In the genomic region with DNA sequence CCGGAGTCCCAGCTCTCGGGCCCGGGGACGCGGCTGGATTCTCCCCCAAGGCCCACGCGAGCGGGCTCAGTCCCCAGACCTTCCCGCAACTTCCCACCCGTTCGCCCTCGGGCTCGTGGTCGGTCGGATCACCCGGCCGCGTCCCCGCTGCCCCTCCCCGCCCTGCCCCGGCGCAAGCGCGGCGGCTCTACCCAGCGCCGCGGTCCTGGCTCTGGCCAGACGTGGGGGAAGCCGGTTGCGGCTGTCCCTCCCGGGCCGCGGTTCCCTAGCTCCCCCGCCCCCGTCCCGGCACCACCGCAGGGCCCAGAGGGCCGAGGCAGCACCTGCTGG, we compare ENCODE assay signal across 1 cellular context.
TF ChIP-seq lines count a peak whose summit lies in the region.

No MANE protein-coding gene starts in this region.

TF ChIP-seq in HepG2, 621 proteins besides CTCF, POLR2A, EP300 and RAD21 (continued from another document and continues in another):
- TF ChIP-seq KDM4B (CRISPR knock-in tag; IDR thresholded peaks at IDR 0.05), result no peak
- TF ChIP-seq, protein P1, sequence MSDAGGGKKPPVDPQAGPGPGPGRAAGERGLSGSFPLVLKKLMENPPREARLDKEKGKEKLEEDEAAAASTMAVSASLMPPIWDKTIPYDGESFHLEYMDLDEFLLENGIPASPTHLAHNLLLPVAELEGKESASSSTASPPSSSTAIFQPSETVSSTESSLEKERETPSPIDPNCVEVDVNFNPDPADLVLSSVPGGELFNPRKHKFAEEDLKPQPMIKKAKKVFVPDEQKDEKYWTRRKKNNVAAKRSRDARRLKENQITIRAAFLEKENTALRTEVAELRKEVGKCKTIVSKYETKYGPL (CRISPR knock-in tag; IDR thresholded peaks at IDR 0.05), result no peak
- TF ChIP-seq ZNF160 (CRISPR knock-in tag; IDR thresholded peaks at IDR 0.05), result 0 out of 2 replicates have a peak, but pooled peaks have one; percentile 7
- TF ChIP-seq, protein P2, sequence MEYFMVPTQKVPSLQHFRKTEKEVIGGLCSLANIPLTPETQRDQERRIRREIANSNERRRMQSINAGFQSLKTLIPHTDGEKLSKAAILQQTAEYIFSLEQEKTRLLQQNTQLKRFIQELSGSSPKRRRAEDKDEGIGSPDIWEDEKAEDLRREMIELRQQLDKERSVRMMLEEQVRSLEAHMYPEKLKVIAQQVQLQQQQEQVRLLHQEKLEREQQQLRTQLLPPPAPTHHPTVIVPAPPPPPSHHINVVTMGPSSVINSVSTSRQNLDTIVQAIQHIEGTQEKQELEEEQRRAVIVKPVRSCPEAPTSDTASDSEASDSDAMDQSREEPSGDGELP (IDR thresholded peaks at IDR 0.05; ENCODE audit: borderline replicate concordance, low read depth), result no peak
- peak; percentile 47; the same call in 1 of the 2 replicates for TF ChIP-seq ZNF225 (CRISPR knock-in tag; IDR thresholded peaks at IDR 0.05)
- TF ChIP-seq, protein P3, sequence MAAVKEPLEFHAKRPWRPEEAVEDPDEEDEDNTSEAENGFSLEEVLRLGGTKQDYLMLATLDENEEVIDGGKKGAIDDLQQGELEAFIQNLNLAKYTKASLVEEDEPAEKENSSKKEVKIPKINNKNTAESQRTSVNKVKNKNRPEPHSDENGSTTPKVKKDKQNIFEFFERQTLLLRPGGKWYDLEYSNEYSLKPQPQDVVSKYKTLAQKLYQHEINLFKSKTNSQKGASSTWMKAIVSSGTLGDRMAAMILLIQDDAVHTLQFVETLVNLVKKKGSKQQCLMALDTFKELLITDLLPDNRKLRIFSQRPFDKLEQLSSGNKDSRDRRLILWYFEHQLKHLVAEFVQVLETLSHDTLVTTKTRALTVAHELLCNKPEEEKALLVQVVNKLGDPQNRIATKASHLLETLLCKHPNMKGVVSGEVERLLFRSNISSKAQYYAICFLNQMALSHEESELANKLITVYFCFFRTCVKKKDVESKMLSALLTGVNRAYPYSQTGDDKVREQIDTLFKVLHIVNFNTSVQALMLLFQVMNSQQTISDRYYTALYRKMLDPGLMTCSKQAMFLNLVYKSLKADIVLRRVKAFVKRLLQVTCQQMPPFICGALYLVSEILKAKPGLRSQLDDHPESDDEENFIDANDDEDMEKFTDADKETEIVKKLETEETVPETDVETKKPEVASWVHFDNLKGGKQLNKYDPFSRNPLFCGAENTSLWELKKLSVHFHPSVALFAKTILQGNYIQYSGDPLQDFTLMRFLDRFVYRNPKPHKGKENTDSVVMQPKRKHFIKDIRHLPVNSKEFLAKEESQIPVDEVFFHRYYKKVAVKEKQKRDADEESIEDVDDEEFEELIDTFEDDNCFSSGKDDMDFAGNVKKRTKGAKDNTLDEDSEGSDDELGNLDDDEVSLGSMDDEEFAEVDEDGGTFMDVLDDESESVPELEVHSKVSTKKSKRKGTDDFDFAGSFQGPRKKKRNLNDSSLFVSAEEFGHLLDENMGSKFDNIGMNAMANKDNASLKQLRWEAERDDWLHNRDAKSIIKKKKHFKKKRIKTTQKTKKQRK (IDR thresholded peaks at IDR 0.05; ENCODE audit: low read length), result no peak
- no peak for TF ChIP-seq EZH2 (conservative IDR thresholded peaks at IDR 0.05; ENCODE audit: low read depth, low read length)
- peak; percentile 19; the same call in 1 of the 2 replicates for TF ChIP-seq ZNF589 (CRISPR knock-in tag; conservative IDR thresholded peaks at IDR 0.05)
- TF ChIP-seq PCBP2 (optimal IDR thresholded peaks at IDR 0.05; ENCODE audit: low read depth, low read length, poor library complexity, severe bottlenecking), result no peak
- TF ChIP-seq, protein P4, sequence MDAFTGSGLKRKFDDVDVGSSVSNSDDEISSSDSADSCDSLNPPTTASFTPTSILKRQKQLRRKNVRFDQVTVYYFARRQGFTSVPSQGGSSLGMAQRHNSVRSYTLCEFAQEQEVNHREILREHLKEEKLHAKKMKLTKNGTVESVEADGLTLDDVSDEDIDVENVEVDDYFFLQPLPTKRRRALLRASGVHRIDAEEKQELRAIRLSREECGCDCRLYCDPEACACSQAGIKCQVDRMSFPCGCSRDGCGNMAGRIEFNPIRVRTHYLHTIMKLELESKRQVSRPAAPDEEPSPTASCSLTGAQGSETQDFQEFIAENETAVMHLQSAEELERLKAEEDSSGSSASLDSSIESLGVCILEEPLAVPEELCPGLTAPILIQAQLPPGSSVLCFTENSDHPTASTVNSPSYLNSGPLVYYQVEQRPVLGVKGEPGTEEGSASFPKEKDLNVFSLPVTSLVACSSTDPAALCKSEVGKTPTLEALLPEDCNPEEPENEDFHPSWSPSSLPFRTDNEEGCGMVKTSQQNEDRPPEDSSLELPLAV (CRISPR knock-in tag; conservative IDR thresholded peaks at IDR 0.05; ENCODE audit: low read depth), result no peak
- no peak for TF ChIP-seq ZNF101 (CRISPR knock-in tag; IDR thresholded peaks at IDR 0.05; ENCODE audit: borderline replicate concordance, low read depth)
- TF ChIP-seq, protein P5, sequence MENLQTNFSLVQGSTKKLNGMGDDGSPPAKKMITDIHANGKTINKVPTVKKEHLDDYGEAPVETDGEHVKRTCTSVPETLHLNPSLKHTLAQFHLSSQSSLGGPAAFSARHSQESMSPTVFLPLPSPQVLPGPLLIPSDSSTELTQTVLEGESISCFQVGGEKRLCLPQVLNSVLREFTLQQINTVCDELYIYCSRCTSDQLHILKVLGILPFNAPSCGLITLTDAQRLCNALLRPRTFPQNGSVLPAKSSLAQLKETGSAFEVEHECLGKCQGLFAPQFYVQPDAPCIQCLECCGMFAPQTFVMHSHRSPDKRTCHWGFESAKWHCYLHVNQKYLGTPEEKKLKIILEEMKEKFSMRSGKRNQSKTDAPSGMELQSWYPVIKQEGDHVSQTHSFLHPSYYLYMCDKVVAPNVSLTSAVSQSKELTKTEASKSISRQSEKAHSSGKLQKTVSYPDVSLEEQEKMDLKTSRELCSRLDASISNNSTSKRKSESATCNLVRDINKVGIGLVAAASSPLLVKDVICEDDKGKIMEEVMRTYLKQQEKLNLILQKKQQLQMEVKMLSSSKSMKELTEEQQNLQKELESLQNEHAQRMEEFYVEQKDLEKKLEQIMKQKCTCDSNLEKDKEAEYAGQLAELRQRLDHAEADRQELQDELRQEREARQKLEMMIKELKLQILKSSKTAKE (CRISPR knock-in tag; IDR thresholded peaks at IDR 0.05; ENCODE audit: borderline replicate concordance), result no peak
- TF ChIP-seq SIX4 (CRISPR knock-in tag; IDR thresholded peaks at IDR 0.05), result no peak
- TF ChIP-seq, protein P6, sequence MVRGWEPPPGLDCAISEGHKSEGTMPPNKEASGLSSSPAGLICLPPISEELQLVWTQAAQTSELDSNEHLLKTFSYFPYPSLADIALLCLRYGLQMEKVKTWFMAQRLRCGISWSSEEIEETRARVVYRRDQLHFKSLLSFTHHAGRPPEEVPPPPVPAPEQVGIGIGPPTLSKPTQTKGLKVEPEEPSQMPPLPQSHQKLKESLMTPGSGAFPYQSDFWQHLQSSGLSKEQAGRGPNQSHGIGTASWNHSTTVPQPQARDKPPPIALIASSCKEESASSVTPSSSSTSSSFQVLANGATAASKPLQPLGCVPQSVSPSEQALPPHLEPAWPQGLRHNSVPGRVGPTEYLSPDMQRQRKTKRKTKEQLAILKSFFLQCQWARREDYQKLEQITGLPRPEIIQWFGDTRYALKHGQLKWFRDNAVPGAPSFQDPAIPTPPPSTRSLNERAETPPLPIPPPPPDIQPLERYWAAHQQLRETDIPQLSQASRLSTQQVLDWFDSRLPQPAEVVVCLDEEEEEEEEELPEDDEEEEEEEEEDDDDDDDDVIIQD (CRISPR knock-in tag; IDR thresholded peaks at IDR 0.05; ENCODE audit: low read depth), result no peak
- no peak for TF ChIP-seq GATAD1 (CRISPR knock-in tag; IDR thresholded peaks at IDR 0.05)
- TF ChIP-seq, protein P7, sequence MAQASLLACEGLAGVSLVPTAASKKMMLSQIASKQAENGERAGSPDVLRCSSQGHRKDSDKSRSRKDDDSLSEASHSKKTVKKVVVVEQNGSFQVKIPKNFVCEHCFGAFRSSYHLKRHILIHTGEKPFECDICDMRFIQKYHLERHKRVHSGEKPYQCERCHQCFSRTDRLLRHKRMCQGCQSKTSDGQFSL (CRISPR knock-in tag; IDR thresholded peaks at IDR 0.05), result no peak
- no peak for TF ChIP-seq ZNF44 (CRISPR knock-in tag; IDR thresholded peaks at IDR 0.05)
- TF ChIP-seq, protein P8, sequence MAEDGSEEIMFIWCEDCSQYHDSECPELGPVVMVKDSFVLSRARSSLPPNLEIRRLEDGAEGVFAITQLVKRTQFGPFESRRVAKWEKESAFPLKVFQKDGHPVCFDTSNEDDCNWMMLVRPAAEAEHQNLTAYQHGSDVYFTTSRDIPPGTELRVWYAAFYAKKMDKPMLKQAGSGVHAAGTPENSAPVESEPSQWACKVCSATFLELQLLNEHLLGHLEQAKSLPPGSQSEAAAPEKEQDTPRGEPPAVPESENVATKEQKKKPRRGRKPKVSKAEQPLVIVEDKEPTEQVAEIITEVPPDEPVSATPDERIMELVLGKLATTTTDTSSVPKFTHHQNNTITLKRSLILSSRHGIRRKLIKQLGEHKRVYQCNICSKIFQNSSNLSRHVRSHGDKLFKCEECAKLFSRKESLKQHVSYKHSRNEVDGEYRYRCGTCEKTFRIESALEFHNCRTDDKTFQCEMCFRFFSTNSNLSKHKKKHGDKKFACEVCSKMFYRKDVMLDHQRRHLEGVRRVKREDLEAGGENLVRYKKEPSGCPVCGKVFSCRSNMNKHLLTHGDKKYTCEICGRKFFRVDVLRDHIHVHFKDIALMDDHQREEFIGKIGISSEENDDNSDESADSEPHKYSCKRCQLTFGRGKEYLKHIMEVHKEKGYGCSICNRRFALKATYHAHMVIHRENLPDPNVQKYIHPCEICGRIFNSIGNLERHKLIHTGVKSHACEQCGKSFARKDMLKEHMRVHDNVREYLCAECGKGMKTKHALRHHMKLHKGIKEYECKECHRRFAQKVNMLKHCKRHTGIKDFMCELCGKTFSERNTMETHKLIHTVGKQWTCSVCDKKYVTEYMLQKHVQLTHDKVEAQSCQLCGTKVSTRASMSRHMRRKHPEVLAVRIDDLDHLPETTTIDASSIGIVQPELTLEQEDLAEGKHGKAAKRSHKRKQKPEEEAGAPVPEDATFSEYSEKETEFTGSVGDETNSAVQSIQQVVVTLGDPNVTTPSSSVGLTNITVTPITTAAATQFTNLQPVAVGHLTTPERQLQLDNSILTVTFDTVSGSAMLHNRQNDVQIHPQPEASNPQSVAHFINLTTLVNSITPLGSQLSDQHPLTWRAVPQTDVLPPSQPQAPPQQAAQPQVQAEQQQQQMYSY (CRISPR knock-in tag; IDR thresholded peaks at IDR 0.05), result no peak
- TF ChIP-seq REXO4 (CRISPR knock-in tag; IDR thresholded peaks at IDR 0.05; ENCODE audit: borderline replicate concordance), result no peak
- TF ChIP-seq, protein P9, sequence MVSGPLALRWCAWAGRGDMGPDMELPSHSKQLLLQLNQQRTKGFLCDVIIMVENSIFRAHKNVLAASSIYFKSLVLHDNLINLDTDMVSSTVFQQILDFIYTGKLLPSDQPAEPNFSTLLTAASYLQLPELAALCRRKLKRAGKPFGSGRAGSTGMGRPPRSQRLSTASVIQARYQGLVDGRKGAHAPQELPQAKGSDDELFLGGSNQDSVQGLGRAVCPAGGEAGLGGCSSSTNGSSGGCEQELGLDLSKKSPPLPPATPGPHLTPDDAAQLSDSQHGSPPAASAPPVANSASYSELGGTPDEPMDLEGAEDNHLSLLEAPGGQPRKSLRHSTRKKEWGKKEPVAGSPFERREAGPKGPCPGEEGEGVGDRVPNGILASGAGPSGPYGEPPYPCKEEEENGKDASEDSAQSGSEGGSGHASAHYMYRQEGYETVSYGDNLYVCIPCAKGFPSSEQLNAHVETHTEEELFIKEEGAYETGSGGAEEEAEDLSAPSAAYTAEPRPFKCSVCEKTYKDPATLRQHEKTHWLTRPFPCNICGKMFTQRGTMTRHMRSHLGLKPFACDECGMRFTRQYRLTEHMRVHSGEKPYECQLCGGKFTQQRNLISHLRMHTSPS (CRISPR knock-in tag; IDR thresholded peaks at IDR 0.05; ENCODE audit: low read depth), result no peak
- TF ChIP-seq ZNF24 (IDR thresholded peaks at IDR 0.05), result no peak
- TF ChIP-seq, protein P10, sequence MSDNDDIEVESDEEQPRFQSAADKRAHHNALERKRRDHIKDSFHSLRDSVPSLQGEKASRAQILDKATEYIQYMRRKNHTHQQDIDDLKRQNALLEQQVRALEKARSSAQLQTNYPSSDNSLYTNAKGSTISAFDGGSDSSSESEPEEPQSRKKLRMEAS (IDR thresholded peaks at IDR 0.05), result no peak
- no peak for TF ChIP-seq TARDBP (CRISPR knock-in tag; IDR thresholded peaks at IDR 0.05)
- TF ChIP-seq MXI1 (IDR thresholded peaks at IDR 0.05; ENCODE audit: borderline replicate concordance, low read depth, low read length), result no peak
- TF ChIP-seq ZSCAN30 (CRISPR knock-in tag; IDR thresholded peaks at IDR 0.05), result no peak; the same call in 1 of the 2 replicates
- peak; percentile 37; the same call in 1 of the 2 replicates for TF ChIP-seq GPN1 (CRISPR knock-in tag; IDR thresholded peaks at IDR 0.05; ENCODE audit: borderline replicate concordance)
- no peak for TF ChIP-seq ZNF567 (CRISPR knock-in tag; IDR thresholded peaks at IDR 0.05; ENCODE audit: borderline replicate concordance)
- no peak for TF ChIP-seq CENPX (CRISPR knock-in tag; IDR thresholded peaks at IDR 0.05)
- TF ChIP-seq, protein P11, sequence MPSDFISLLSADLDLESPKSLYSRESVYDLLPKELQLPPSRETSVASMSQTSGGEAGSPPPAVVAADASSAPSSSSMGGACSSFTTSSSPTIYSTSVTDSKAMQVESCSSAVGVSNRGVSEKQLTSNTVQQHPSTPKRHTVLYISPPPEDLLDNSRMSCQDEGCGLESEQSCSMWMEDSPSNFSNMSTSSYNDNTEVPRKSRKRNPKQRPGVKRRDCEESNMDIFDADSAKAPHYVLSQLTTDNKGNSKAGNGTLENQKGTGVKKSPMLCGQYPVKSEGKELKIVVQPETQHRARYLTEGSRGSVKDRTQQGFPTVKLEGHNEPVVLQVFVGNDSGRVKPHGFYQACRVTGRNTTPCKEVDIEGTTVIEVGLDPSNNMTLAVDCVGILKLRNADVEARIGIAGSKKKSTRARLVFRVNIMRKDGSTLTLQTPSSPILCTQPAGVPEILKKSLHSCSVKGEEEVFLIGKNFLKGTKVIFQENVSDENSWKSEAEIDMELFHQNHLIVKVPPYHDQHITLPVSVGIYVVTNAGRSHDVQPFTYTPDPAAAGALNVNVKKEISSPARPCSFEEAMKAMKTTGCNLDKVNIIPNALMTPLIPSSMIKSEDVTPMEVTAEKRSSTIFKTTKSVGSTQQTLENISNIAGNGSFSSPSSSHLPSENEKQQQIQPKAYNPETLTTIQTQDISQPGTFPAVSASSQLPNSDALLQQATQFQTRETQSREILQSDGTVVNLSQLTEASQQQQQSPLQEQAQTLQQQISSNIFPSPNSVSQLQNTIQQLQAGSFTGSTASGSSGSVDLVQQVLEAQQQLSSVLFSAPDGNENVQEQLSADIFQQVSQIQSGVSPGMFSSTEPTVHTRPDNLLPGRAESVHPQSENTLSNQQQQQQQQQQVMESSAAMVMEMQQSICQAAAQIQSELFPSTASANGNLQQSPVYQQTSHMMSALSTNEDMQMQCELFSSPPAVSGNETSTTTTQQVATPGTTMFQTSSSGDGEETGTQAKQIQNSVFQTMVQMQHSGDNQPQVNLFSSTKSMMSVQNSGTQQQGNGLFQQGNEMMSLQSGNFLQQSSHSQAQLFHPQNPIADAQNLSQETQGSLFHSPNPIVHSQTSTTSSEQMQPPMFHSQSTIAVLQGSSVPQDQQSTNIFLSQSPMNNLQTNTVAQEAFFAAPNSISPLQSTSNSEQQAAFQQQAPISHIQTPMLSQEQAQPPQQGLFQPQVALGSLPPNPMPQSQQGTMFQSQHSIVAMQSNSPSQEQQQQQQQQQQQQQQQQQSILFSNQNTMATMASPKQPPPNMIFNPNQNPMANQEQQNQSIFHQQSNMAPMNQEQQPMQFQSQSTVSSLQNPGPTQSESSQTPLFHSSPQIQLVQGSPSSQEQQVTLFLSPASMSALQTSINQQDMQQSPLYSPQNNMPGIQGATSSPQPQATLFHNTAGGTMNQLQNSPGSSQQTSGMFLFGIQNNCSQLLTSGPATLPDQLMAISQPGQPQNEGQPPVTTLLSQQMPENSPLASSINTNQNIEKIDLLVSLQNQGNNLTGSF (CRISPR knock-in tag; IDR thresholded peaks at IDR 0.05), result peak; percentile 9; the same call in 1 of the 2 replicates
- TF ChIP-seq CBX2 (IDR thresholded peaks at IDR 0.05; ENCODE audit: low read depth, low read length), result no peak
- 0 out of 2 replicates have a peak, but pooled peaks have one; percentile 25 for TF ChIP-seq CBX2 (CRISPR knock-in tag; IDR thresholded peaks at IDR 0.05; ENCODE audit: low read depth)
- no peak for TF ChIP-seq YEATS4 (CRISPR knock-in tag; IDR thresholded peaks at IDR 0.05; ENCODE audit: borderline replicate concordance)
- no peak for TF ChIP-seq SETDB1 (CRISPR knock-in tag; IDR thresholded peaks at IDR 0.05; ENCODE audit: borderline replicate concordance)
